Comparison of ENCODE assay signal across 8 cellular contexts in the genomic region with DNA sequence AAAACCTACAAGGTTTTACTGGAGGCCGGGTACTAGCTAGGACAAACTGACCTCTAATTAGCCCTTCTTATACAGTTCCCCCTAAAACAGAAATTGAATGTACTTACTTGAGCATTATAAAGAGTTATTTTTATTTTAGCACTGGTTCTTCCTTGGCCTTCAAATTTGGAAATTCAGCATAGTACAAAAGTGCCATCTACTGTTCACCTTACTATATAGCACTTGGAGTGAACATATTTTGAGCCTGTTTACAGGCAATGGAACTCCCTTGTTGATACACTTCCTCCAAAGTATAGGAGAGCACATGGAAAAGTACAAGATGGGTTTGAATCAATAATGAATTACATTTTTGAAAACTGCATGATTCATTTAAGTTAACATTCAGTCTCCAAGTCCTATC. TPM values are rescaled to one million over a fixed set of nuclear protein-coding genes. Genes with fewer than 3 reads are reported as not detected.
DNase-seq lines count a peak whose midpoint lies in the region; ATAC-seq, FAIRE-seq and TF ChIP-seq lines count a peak whose summit lies in the region.

No MANE protein-coding gene starts in this region.

- no peak overlapping the region for H2AFZ ChIP-seq in Karpas-422 (ENCODE audit: low read length)

- H4K20me1 ChIP-seq in Karpas-422 (ENCODE audit: insufficient read depth, low read depth, low read length): no peaks in the 10 kb centered on the region

- ATAC-seq in esophagus mucosa: peak; percentile 57
- no peak for ATAC-seq in HG02571 (IDR thresholded peaks at IDR 0.05; ENCODE audit: unreplicated experiment)
- ATAC-seq in GM21825 (IDR thresholded peaks at IDR 0.05; ENCODE audit: unreplicated experiment): no peak

- H3K4me1 ChIP-seq in Karpas-422 (ENCODE audit: low read length): peaks cover 17% of the 10 kb centered on the region

- no peak overlapping the region for H3K4me3 ChIP-seq in AG10803 (ENCODE audit: low read length)
- H3K4me3 ChIP-seq in Karpas-422 (ENCODE audit: low read length): no peak overlapping the region

- H3K36me3 ChIP-seq in Karpas-422 (ENCODE audit: insufficient read depth, low read length): no peaks in the 10 kb centered on the region

- TF ChIP-seq CTCF in AG10803 (conservative IDR thresholded peaks at IDR 0.05; ENCODE audit: low read length) (peak; percentile 87), GM12873 (IDR thresholded peaks at IDR 0.05; ENCODE audit: insufficient read depth, low read depth, low read length, missing control alignments) (peak; percentile 63)

- peak; percentile 61 for DNase-seq in AG10803 (ENCODE audit: low read depth)
- DNase-seq in Karpas-422: peak; percentile 82
- DNase-seq in RCC 7860 (ENCODE audit: low spot score): peak; percentile 36
- DNase-seq in pons (ENCODE audit: low spot score): peak; percentile 80

- FAIRE-seq in RCC 7860 (lab: Jason Lieb, UNC): peak; percentile 14

- H3K27ac ChIP-seq in Karpas-422 (ENCODE audit: low read length): no peak overlapping the region

- no peaks in the 10 kb centered on the region for H3K27me3 ChIP-seq in Karpas-422 (ENCODE audit: low read length)

- H3K9me3 ChIP-seq in Karpas-422 (ENCODE audit: low read length): no peaks in the 10 kb centered on the region

- H3K9me2 ChIP-seq in Karpas-422 (replicated peaks; ENCODE audit: insufficient read depth, low read length): no peaks in the 10 kb centered on the region

- no peaks in the 10 kb centered on the region for H3K79me2 ChIP-seq in Karpas-422 (ENCODE audit: low read length)

- no peak overlapping the region for H3K4me2 ChIP-seq in Karpas-422 (ENCODE audit: low read depth, low read length, poor library complexity, severe bottlenecking)

- no peak overlapping the region for H3K9ac ChIP-seq in Karpas-422 (ENCODE audit: low read length)

RNA-seq across cellular contexts. Expression of a gene that starts 3.9 kb away (rescaled TPM):
- total RNA-seq in Karpas-422 (2014; rRNA removed; shearing (Covaris generic); ENCODE audit: low replicate concordance): 17.1 and 60.3 TPM in 2 replicates
- 6.8 TPM for total RNA-seq in esophagus mucosa

RNA-seq across cellular contexts. Expression of a gene that starts 5.1 kb away (rescaled TPM):
- total RNA-seq in Karpas-422 (2014; rRNA removed; shearing (Covaris generic); ENCODE audit: low replicate concordance): 7.1 and 7.3 TPM in 2 replicates
- 4.3 TPM for total RNA-seq in esophagus mucosa
